Comparison of ENCODE assay signal across 16 cellular contexts in genomic region chr4:127995776-127996175, GRCh38. TPM values are rescaled to one million over a fixed set of nuclear protein-coding genes. Genes with fewer than 3 reads are reported as not detected.
DNase-seq lines count a peak whose midpoint lies in the region; ATAC-seq and TF ChIP-seq lines count a peak whose summit lies in the region.
"Had no signal": no experiment of that assay in that cellular context is flagged by ENCODE, and none has a peak within 500 bp of the region (broad histone marks: within the 10 kb centered on the region; RNA-seq: fewer than 3 reads in every experiment).

No MANE protein-coding gene starts in this region.

- H4K20me1 ChIP-seq in neural progenitor cell (ENCODE audit: low read depth): no peaks in the 10 kb centered on the region

- no peaks in the 10 kb centered on the region for H3K79me2 ChIP-seq in neural progenitor cell (ENCODE audit: low read depth)

- no peaks in the 10 kb centered on the region for H3F3A ChIP-seq in neural progenitor cell (ENCODE audit: low read depth)

- no peak overlapping the region for H3K27ac ChIP-seq in neural progenitor cell
- H3K27ac ChIP-seq: heart right ventricle, psoas muscle had no signal

- H3K9me3 Mint-ChIP-seq in neural progenitor cell (peaks cover 16% of the 10 kb centered on the region), Caco-2 (ENCODE audit: unreplicated experiment) (peaks cover 9% of the 10 kb centered on the region)
- H3K9me3 Mint-ChIP-seq in activated CD8-positive, alpha-beta memory T cell treated with anti-CD3 and anti-CD28 coated beads, Interleukin-2, amount 10 ng/mL, durations not matched to agents 7 days and 5 days (ENCODE audit: low read depth): no peaks in the 10 kb centered on the region
- H3K9me3 Mint-ChIP-seq: central memory CD8-positive, alpha-beta T cell had no signal

- no peak overlapping the region for H2AFZ ChIP-seq in neural progenitor cell (replicated peaks)

- no TSS peak for BruUV-seq in Caco-2 (replicated peaks; lab: Mats Ljungman, UMichigan)

- POLR2A ChIA-PET in Caco-2 (lab: Charles Lee): no interaction called here

- no peak overlapping the region for H3K4me3 Mint-ChIP-seq in neural progenitor cell
- H3K4me3 Mint-ChIP-seq in activated CD8-positive, alpha-beta memory T cell treated with anti-CD3 and anti-CD28 coated beads, Interleukin-2, amount 10 ng/mL, durations not matched to agents 7 days and 5 days: no peak overlapping the region
- H3K4me3 Mint-ChIP-seq in Caco-2 (ENCODE audit: unreplicated experiment): no peak overlapping the region
- H3K4me3 Mint-ChIP-seq: activated CD4-positive, alpha-beta memory T cell treated with anti-CD3 and anti-CD28 coated beads for 36 hours; central memory CD8-positive, alpha-beta T cell had no signal

- H3K9me3 ChIP-seq in neural progenitor cell (ENCODE audit: low read depth) (no peaks in the 10 kb centered on the region), Caco-2 (peaks cover 12% of the 10 kb centered on the region; the same call in 1 of the 2 replicates)
- H3K9me3 ChIP-seq: SK-N-SH had no signal

- H3K4me3 ChIP-seq in kidney epithelial cell (ENCODE audit: low read depth, low read length) (no peak overlapping the region), neural progenitor cell (no peak overlapping the region), Caco-2 (ENCODE audit: low read depth, low read length) (no peak overlapping the region)
- H3K4me3 ChIP-seq: heart right ventricle, psoas muscle had no signal

- ATAC-seq in activated CD8-positive, alpha-beta memory T cell treated with anti-CD3 and anti-CD28 coated beads, Interleukin-2, amount 10 ng/mL, durations not matched to agents 7 days and 5 days: no peak
- no peak for ATAC-seq in GM18907 (IDR thresholded peaks at IDR 0.05; ENCODE audit: unreplicated experiment)
- ATAC-seq: heart right ventricle, psoas muscle had no signal

- CTCF ChIA-PET in activated CD8-positive, alpha-beta memory T cell treated with anti-CD3 and anti-CD28 coated beads, Interleukin-2, amount 10 ng/mL, durations not matched to agents 7 days and 5 days (lab: Charles Lee): no interaction called here
- CTCF ChIA-PET in Caco-2 (lab: Charles Lee): no interaction called here

- no peak for TF ChIP-seq CTCF in kidney epithelial cell (IDR thresholded peaks at IDR 0.05; ENCODE audit: insufficient read depth, low read length, poor library complexity, severe bottlenecking)
- no peak for TF ChIP-seq CTCF in neural progenitor cell (IDR thresholded peaks at IDR 0.05)
- TF ChIP-seq CTCF in Caco-2 (IDR thresholded peaks at IDR 0.05; ENCODE audit: insufficient read depth in 1 of 2, low read depth in 1 of 2, low read length in 1 of 2, severe bottlenecking in 1 of 2, unreplicated experiment in 1 of 2): no peak

- H3K4me1 ChIP-seq in neural progenitor cell (no peaks in the 10 kb centered on the region), Caco-2 (no peaks in the 10 kb centered on the region)
- H3K4me1 ChIP-seq: psoas muscle had no signal

- H3K36me3 Mint-ChIP-seq in neural progenitor cell: peaks cover 33% of the 10 kb centered on the region
- peaks cover 51% of the 10 kb centered on the region for H3K36me3 Mint-ChIP-seq in activated CD8-positive, alpha-beta memory T cell treated with anti-CD3 and anti-CD28 coated beads, Interleukin-2, amount 10 ng/mL, durations not matched to agents 7 days and 5 days
- H3K36me3 Mint-ChIP-seq in Caco-2 (ENCODE audit: insufficient read depth, unreplicated experiment): peaks cover 10% of the 10 kb centered on the region

- H3K27me3 Mint-ChIP-seq in neural progenitor cell (ENCODE audit: insufficient read depth, low read depth): peaks cover 1% of the 10 kb centered on the region
- no peaks in the 10 kb centered on the region for H3K27me3 Mint-ChIP-seq in activated CD8-positive, alpha-beta memory T cell treated with anti-CD3 and anti-CD28 coated beads, Interleukin-2, amount 10 ng/mL, durations not matched to agents 7 days and 5 days
- no peaks in the 10 kb centered on the region for H3K27me3 Mint-ChIP-seq in Caco-2 (ENCODE audit: insufficient read depth, unreplicated experiment)
- H3K27me3 Mint-ChIP-seq: activated CD4-positive, alpha-beta memory T cell treated with anti-CD3 and anti-CD28 coated beads for 36 hours; central memory CD8-positive, alpha-beta T cell had no signal

- no peaks in the 10 kb centered on the region for H3K36me3 ChIP-seq in kidney epithelial cell (ENCODE audit: control insufficient read depth, insufficient read depth, low read length)
- peaks cover 10% of the 10 kb centered on the region for H3K36me3 ChIP-seq in neural progenitor cell
- H3K36me3 ChIP-seq in Caco-2 (ENCODE audit: control insufficient read depth, insufficient read depth, low read length): no peaks in the 10 kb centered on the region

- H3K27me3 ChIP-seq in kidney epithelial cell (ENCODE audit: control insufficient read depth, insufficient read depth, low read length) (no peaks in the 10 kb centered on the region), neural progenitor cell (no peaks in the 10 kb centered on the region), Caco-2 (replicated peaks; ENCODE audit: control insufficient read depth, insufficient read depth, low read length) (no peaks in the 10 kb centered on the region)
- H3K27me3 ChIP-seq: heart right ventricle had no signal

- intact Hi-C loops in Caco-2 (cut with micrococcal nuclease; ENCODE audit: unreplicated experiment): no loop called here

- H3K9ac ChIP-seq in neural progenitor cell: no peak overlapping the region
- H3K9ac ChIP-seq: SK-N-SH had no signal

- peak; percentile 13 for DNase-seq in AG20443 (ENCODE audit: low spot score)
- DNase-seq in HK-2 (ENCODE audit: unreplicated experiment): peak; percentile 30
- DNase-seq in amniotic epithelial cell (ENCODE audit: low read depth): peak; percentile 49
- peak; percentile 5 for DNase-seq in kidney epithelial cell (ENCODE audit: low read depth)
- DNase-seq in neural progenitor cell (ENCODE audit: low spot score): no peak
- DNase-seq in activated CD8-positive, alpha-beta memory T cell treated with anti-CD3 and anti-CD28 coated beads, Interleukin-2, amount 10 ng/mL, durations not matched to agents 7 days and 5 days: no peak
- DNase-seq in Caco-2: no peak
- DNase-seq: activated CD4-positive, alpha-beta memory T cell treated with anti-CD3 and anti-CD28 coated beads for 36 hours; activated effector memory CD4-positive, alpha-beta T cell treated with Interleukin-2 at 50 U/mL for 16 hours; C1 segment of cervical spinal cord; heart right ventricle; MV-4-11; psoas muscle; SK-N-SH had no signal

- H3K27ac Mint-ChIP-seq in neural progenitor cell (no peak overlapping the region), Caco-2 (ENCODE audit: unreplicated experiment) (no peak overlapping the region)
- no peak overlapping the region for H3K27ac Mint-ChIP-seq in activated CD8-positive, alpha-beta memory T cell treated with anti-CD3 and anti-CD28 coated beads, Interleukin-2, amount 10 ng/mL, durations not matched to agents 7 days and 5 days
- H3K27ac Mint-ChIP-seq: activated CD4-positive, alpha-beta memory T cell treated with anti-CD3 and anti-CD28 coated beads for 36 hours had no signal

- H3K4me2 ChIP-seq in neural progenitor cell: no peak overlapping the region
- H3K4me2 ChIP-seq: SK-N-SH had no signal

- H3K4me1 Mint-ChIP-seq in neural progenitor cell: no peaks in the 10 kb centered on the region
- H3K4me1 Mint-ChIP-seq in activated CD8-positive, alpha-beta memory T cell treated with anti-CD3 and anti-CD28 coated beads, Interleukin-2, amount 10 ng/mL, durations not matched to agents 7 days and 5 days: peaks cover 16% of the 10 kb centered on the region
- no peaks in the 10 kb centered on the region for H3K4me1 Mint-ChIP-seq in Caco-2 (ENCODE audit: low read depth, unreplicated experiment)

RNA-seq across cellular contexts. Expression of gene ABHD18, which starts 30.6 kb away (rescaled TPM):
- total RNA-seq in kidney epithelial cell: 8.4 and 11.0 TPM in 2 replicates
- 11.2 and 14.7 TPM in 2 replicates for total RNA-seq in neural progenitor cell (ENCODE audit: low replicate concordance)
- 10 to 100 TPM; 21.0 to 23.7 TPM for total RNA-seq in activated CD8-positive, alpha-beta memory T cell treated with anti-CD3 and anti-CD28 coated beads, Interleukin-2, amount 10 ng/mL, durations not matched to agents 7 days and 5 days
- 14.9 and 15.1 TPM in 2 replicates for total RNA-seq in Caco-2 (2022)

RNA-seq across cellular contexts. Expression of gene MFSD8, which starts 30.8 kb away (rescaled TPM):
- total RNA-seq in kidney epithelial cell (20.2 and 27.2 TPM in 2 replicates), neural progenitor cell (ENCODE audit: low replicate concordance) (31.7 and 46.7 TPM in 2 replicates), Caco-2 (2022) (24.3 and 27.9 TPM in 2 replicates)
- 10 to 100 TPM; 19.9 to 24.6 TPM for total RNA-seq in activated CD8-positive, alpha-beta memory T cell treated with anti-CD3 and anti-CD28 coated beads, Interleukin-2, amount 10 ng/mL, durations not matched to agents 7 days and 5 days

Comparison
In these comparisons a context has a peak if more than half of its experiments do, and no peak if none do; other contexts are left out.
1. DNase-seq: peak in AG20443 (single experiment), HK-2 (single experiment), amniotic epithelial cell (single experiment) and kidney epithelial cell (single experiment); none in neural progenitor cell (single experiment), activated CD8-positive, alpha-beta memory T cell treated with anti-CD3 and anti-CD28 coated beads, Interleukin-2, amount 10 ng/mL, durations not matched to agents 7 days and 5 days (single experiment) and Caco-2 (0 of 2).